ENCODE assay signal across 1 cellular context in genomic region chr2:191328150-191328809, GRCh38.
A peak's percentile ranks its signal among the peaks of the same experiment; 100 is the strongest.
TF ChIP-seq lines count a peak whose summit lies in the region.

No MANE protein-coding gene starts in this region.

TF ChIP-seq in HepG2, 621 proteins besides CTCF, POLR2A, EP300 and RAD21 (continued from another document and continues in another):
- no peak for TF ChIP-seq ZBTB14 (CRISPR knock-in tag; IDR thresholded peaks at IDR 0.05)
- no peak for TF ChIP-seq ARNTL (CRISPR knock-in tag; IDR thresholded peaks at IDR 0.05)
- no peak for TF ChIP-seq ZNF256 (CRISPR knock-in tag; conservative IDR thresholded peaks at IDR 0.05)
- TF ChIP-seq ZFP36L2 (CRISPR knock-in tag; IDR thresholded peaks at IDR 0.05) = no peak
- no peak for TF ChIP-seq CHD4 (IDR thresholded peaks at IDR 0.05; ENCODE audit: borderline replicate concordance, low read length)
- peak; percentile 61; the same call in 1 of the 2 replicates for TF ChIP-seq ZNF331 (CRISPR knock-in tag; IDR thresholded peaks at IDR 0.05)
- peak; percentile 39; the same call in 1 of the 2 replicates for TF ChIP-seq HOXA3 (CRISPR knock-in tag; IDR thresholded peaks at IDR 0.05)
- peak; percentile 58; the same call in 1 of the 2 replicates for TF ChIP-seq ETV5 (CRISPR knock-in tag; IDR thresholded peaks at IDR 0.05; ENCODE audit: borderline replicate concordance)
- TF ChIP-seq GATAD2A (CRISPR knock-in tag; IDR thresholded peaks at IDR 0.05) = no peak
- no peak for TF ChIP-seq ZNF629 (CRISPR knock-in tag; conservative IDR thresholded peaks at IDR 0.05)
- no peak for TF ChIP-seq PAF1 (CRISPR knock-in tag; IDR thresholded peaks at IDR 0.05)
- TF ChIP-seq SIX4 (CRISPR knock-in tag; IDR thresholded peaks at IDR 0.05) = peak; percentile 27; the same call in 1 of the 2 replicates
- TF ChIP-seq KDM5B (CRISPR knock-in tag; IDR thresholded peaks at IDR 0.05; ENCODE audit: borderline replicate concordance) = no peak
- peak; percentile 45; the same call in 1 of the 2 replicates for TF ChIP-seq TARDBP (CRISPR knock-in tag; IDR thresholded peaks at IDR 0.05)
- TF ChIP-seq PREB (CRISPR knock-in tag; IDR thresholded peaks at IDR 0.05) = no peak
- TF ChIP-seq PRMT3 (CRISPR knock-in tag; IDR thresholded peaks at IDR 0.05; ENCODE audit: borderline replicate concordance, low read depth) = no peak
- TF ChIP-seq RFX3 (CRISPR knock-in tag; IDR thresholded peaks at IDR 0.05) = no peak
- no peak; the same call in 1 of the 2 replicates for TF ChIP-seq ZMYM3 (CRISPR knock-in tag; IDR thresholded peaks at IDR 0.05)
- TF ChIP-seq ELF1 (CRISPR knock-in tag; IDR thresholded peaks at IDR 0.05) = 0 out of 2 replicates have a peak, but pooled peaks have one; percentile 29
- no peak for TF ChIP-seq RFXAP (CRISPR knock-in tag; IDR thresholded peaks at IDR 0.05; ENCODE audit: borderline replicate concordance)
- 0 out of 2 replicates have a peak, but pooled peaks have one; percentile 15 for TF ChIP-seq BCL6 (CRISPR knock-in tag; IDR thresholded peaks at IDR 0.05)
- TF ChIP-seq XBP1 (CRISPR knock-in tag; IDR thresholded peaks at IDR 0.05) = no peak
- TF ChIP-seq ZNF124 (CRISPR knock-in tag; IDR thresholded peaks at IDR 0.05) = 0 out of 2 replicates have a peak, but pooled peaks have one; percentile 33
- no peak for TF ChIP-seq RCOR2 (CRISPR knock-in tag; IDR thresholded peaks at IDR 0.05)
- 0 out of 2 replicates have a peak, but pooled peaks have one; percentile 32 for TF ChIP-seq ELF3 (CRISPR knock-in tag; IDR thresholded peaks at IDR 0.05)
- TF ChIP-seq PHF21A (CRISPR knock-in tag; IDR thresholded peaks at IDR 0.05) = 0 out of 2 replicates have a peak, but pooled peaks have one; percentile 22
- no peak for TF ChIP-seq ZNF790 (CRISPR knock-in tag; IDR thresholded peaks at IDR 0.05; ENCODE audit: borderline replicate concordance)
- TF ChIP-seq PITX1 (CRISPR knock-in tag; IDR thresholded peaks at IDR 0.05) = 0 out of 2 replicates have a peak, but pooled peaks have one; percentile 19
- no peak for TF ChIP-seq GABPA (IDR thresholded peaks at IDR 0.05; ENCODE audit: low read depth, low read length)
- TF ChIP-seq GABPA (CRISPR knock-in tag; IDR thresholded peaks at IDR 0.05; ENCODE audit: low read depth) = no peak
- TF ChIP-seq ZNF597 (CRISPR knock-in tag; IDR thresholded peaks at IDR 0.05) = no peak
- no peak for TF ChIP-seq ZNF670 (CRISPR knock-in tag; IDR thresholded peaks at IDR 0.05; ENCODE audit: borderline replicate concordance)
- TF ChIP-seq MIER2 (CRISPR knock-in tag; IDR thresholded peaks at IDR 0.05) = no peak
- TF ChIP-seq HNF4G (IDR thresholded peaks at IDR 0.05; ENCODE audit: borderline replicate concordance, low read depth, low read length) = peak; percentile 49; the same call in 1 of the 2 replicates
- TF ChIP-seq HNF4G (CRISPR knock-in tag; IDR thresholded peaks at IDR 0.05; ENCODE audit: borderline replicate concordance, low read depth) = no peak; the same call in 1 of the 2 replicates
- no peak for TF ChIP-seq SOX13 (IDR thresholded peaks at IDR 0.05)
- TF ChIP-seq SOX13 (CRISPR knock-in tag; conservative IDR thresholded peaks at IDR 0.05 in 1 of 2, IDR thresholded peaks at IDR 0.05 in 1 of 2) = peak in 1 of 2 experiments; percentile 29; a peak in 1 of 4 replicates
- 0 out of 2 replicates have a peak, but pooled peaks have one; percentile 21 for TF ChIP-seq PPARG (CRISPR knock-in tag; conservative IDR thresholded peaks at IDR 0.05)
- peak; percentile 61; the same call in 1 of the 2 replicates for TF ChIP-seq TCF7 (IDR thresholded peaks at IDR 0.05; ENCODE audit: low read depth)
- no peak for TF ChIP-seq ZFP36L1 (CRISPR knock-in tag; IDR thresholded peaks at IDR 0.05)
- TF ChIP-seq PAXIP1 (CRISPR knock-in tag; conservative IDR thresholded peaks at IDR 0.05) = peak; percentile 74; the same call in 1 of the 2 replicates
- no peak for TF ChIP-seq FOSL2 (CRISPR knock-in tag; IDR thresholded peaks at IDR 0.05)
- TF ChIP-seq TEAD3 (CRISPR knock-in tag; optimal IDR thresholded peaks at IDR 0.05; ENCODE audit: borderline replicate concordance) = peak; percentile 64
- peak; percentile 68 for TF ChIP-seq SOX5 (CRISPR knock-in tag; IDR thresholded peaks at IDR 0.05; ENCODE audit: borderline replicate concordance)
- no peak for TF ChIP-seq ZNF713 (CRISPR knock-in tag; IDR thresholded peaks at IDR 0.05)
- no peak for TF ChIP-seq ZNF772 (CRISPR knock-in tag; IDR thresholded peaks at IDR 0.05)
- TF ChIP-seq ZNF609 (CRISPR knock-in tag; IDR thresholded peaks at IDR 0.05; ENCODE audit: borderline replicate concordance) = peak; percentile 57; the same call in 1 of the 2 replicates
- peak; percentile 60 for TF ChIP-seq FOXP4 (CRISPR knock-in tag; IDR thresholded peaks at IDR 0.05)
- peak; percentile 73; the same call in 1 of the 2 replicates for TF ChIP-seq MEIS1 (CRISPR knock-in tag; IDR thresholded peaks at IDR 0.05; ENCODE audit: borderline replicate concordance)
- no peak for TF ChIP-seq AGO2 (optimal IDR thresholded peaks at IDR 0.05; ENCODE audit: low read depth, low read length)
- no peak for TF ChIP-seq LCORL (IDR thresholded peaks at IDR 0.05)
- TF ChIP-seq LCORL (CRISPR knock-in tag; IDR thresholded peaks at IDR 0.05) = peak; percentile 69; the same call in 1 of the 2 replicates
- TF ChIP-seq KLF15 (CRISPR knock-in tag; IDR thresholded peaks at IDR 0.05; ENCODE audit: borderline replicate concordance) = no peak
- TF ChIP-seq ZNF776 (CRISPR knock-in tag; IDR thresholded peaks at IDR 0.05) = no peak
- peak; percentile 18; the same call in 1 of the 2 replicates for TF ChIP-seq ZFX (CRISPR knock-in tag; IDR thresholded peaks at IDR 0.05; ENCODE audit: low read depth)
- no peak for TF ChIP-seq HIC2 (CRISPR knock-in tag; IDR thresholded peaks at IDR 0.05; ENCODE audit: low read depth)
- peak; percentile 95; the same call in 1 of the 2 replicates for TF ChIP-seq ZNF292 (CRISPR knock-in tag; IDR thresholded peaks at IDR 0.05; ENCODE audit: borderline replicate concordance, low read depth)
